Comparison of ENCODE assay signal across 32 cellular contexts in genomic region chr3:112583105-112583504, GRCh38. TPM values are rescaled to one million over a fixed set of nuclear protein-coding genes. Genes with fewer than 3 reads are reported as not detected.
"Had no signal": no experiment of that assay in that cellular context is flagged by ENCODE, and none has a peak within 500 bp of the region (broad histone marks: within the 10 kb centered on the region; RNA-seq: fewer than 3 reads in every experiment).

No MANE protein-coding gene starts in this region.

- DNase-seq: activated CD4-positive, alpha-beta memory T cell treated with anti-CD3 and anti-CD28 coated beads for 36 hours; activated CD4-positive, alpha-beta T cell treated with anti-CD3 and anti-CD28 coated beads for 36 hours; activated CD4-positive, alpha-beta T cell treated with anti-CD3 and anti-CD28 coated beads, Interleukin-2, amount 10 ng/mL, durations not matched to agents 24 days and 14 days; activated CD4-positive, CD25-positive, alpha-beta regulatory T cell; activated CD4-positive, CD25-positive, alpha-beta regulatory T cell treated with anti-CD3 and anti-CD28 coated beads, Interleukin-2, amount 50 U/mL, for 72 hours; activated CD8-positive, alpha-beta memory T cell treated with anti-CD3 and anti-CD28 coated beads, Interleukin-2, amount 10 ng/mL, durations not matched to agents 7 days and 5 days; activated CD8-positive, alpha-beta memory T cell treated with anti-CD3 and anti-CD28 coated beads, Interleukin-2, amount 50 U/mL, for 4 hours; activated CD8-positive, alpha-beta T cell treated with anti-CD3 and anti-CD28 coated beads, Interleukin-2, amount 10 ng/mL, durations not matched to agents 7 days and 5 days; activated effector memory CD4-positive, alpha-beta T cell treated with anti-CD3 and anti-CD28 coated beads, Interleukin-2, amount 50 U/mL, for 16 hours; activated naive CD4-positive, alpha-beta T cell treated with anti-CD3 and anti-CD28 coated beads for 36 hours; activated naive CD8-positive, alpha-beta T cell treated with anti-CD3 and anti-CD28 coated beads for 36 hours; activated naive CD8-positive, alpha-beta T cell treated with anti-CD3 and anti-CD28 coated beads, Interleukin-2, amount 50 U/mL, for 24 hours; activated T-cell treated with anti-CD3 and anti-CD28 coated beads, Interleukin-2, amount 50 U/mL, for 1 hour; activated T-cell treated with anti-CD3 and anti-CD28 coated beads, Interleukin-2, amount 50 U/mL, for 48 hours; adrenal gland; amygdala; aorta; body of pancreas; central memory CD4-positive, alpha-beta T cell; cerebellar nuclear complex; colonic mucosa; effector CD8-positive, alpha-beta T cell; esophagus squamous epithelium; foreskin melanocyte; head of caudate nucleus; hippocampal formation had no signal

- FAIRE-seq: endothelial cell of umbilical vein had no signal

- H3K27me3 ChIP-seq: adrenal gland, body of pancreas, cardiac muscle cell, colonic mucosa, esophagus squamous epithelium, gastroesophageal sphincter had no signal

- H3K4me3 ChIP-seq: adrenal gland, body of pancreas, cardiac muscle cell, colonic mucosa, esophagus squamous epithelium, gastroesophageal sphincter had no signal

- H3K36me3 ChIP-seq: colonic mucosa had no signal

- H3K27ac ChIP-seq: adrenal gland, body of pancreas, cardiac muscle cell, colonic mucosa, epithelial cell of prostate, esophagus squamous epithelium, gastroesophageal sphincter had no signal

- H3K4me1 ChIP-seq: adrenal gland, body of pancreas, colonic mucosa had no signal

- ATAC-seq: activated CD8-positive, alpha-beta T cell treated with anti-CD3 and anti-CD28 coated beads, Interleukin-2, amount 10 ng/mL, durations not matched to agents 7 days and 5 days; activated naive CD8-positive, alpha-beta T cell treated with anti-CD3 and anti-CD28 coated beads, Interleukin-2, amount 50 U/mL, for 24 hours; body of pancreas; gastroesophageal sphincter had no signal

- H3K9me3 ChIP-seq: adrenal gland, body of pancreas, colonic mucosa, esophagus squamous epithelium, gastroesophageal sphincter had no signal

RNA-seq across cellular contexts. Expression of gene CCDC80, which starts 57.8 kb away (rescaled TPM):
- total RNA-seq: activated CD4-positive, alpha-beta memory T cell treated with anti-CD3 and anti-CD28 coated beads for 36 hours; activated CD4-positive, alpha-beta T cell treated with anti-CD3 and anti-CD28 coated beads for 36 hours; activated CD4-positive, alpha-beta T cell treated with anti-CD3 and anti-CD28 coated beads, Interleukin-2, amount 10 ng/mL, durations not matched to agents 24 days and 14 days; activated CD8-positive, alpha-beta memory T cell treated with anti-CD3 and anti-CD28 coated beads for 36 hours; activated CD8-positive, alpha-beta T cell treated with anti-CD3 and anti-CD28 coated beads, Interleukin-2, amount 10 ng/mL, durations not matched to agents 7 days and 5 days; activated naive CD4-positive, alpha-beta T cell treated with anti-CD3 and anti-CD28 coated beads for 36 hours; activated naive CD8-positive, alpha-beta T cell treated with anti-CD3 and anti-CD28 coated beads for 36 hours; activated T-helper 2 cell treated with anti-CD3 and anti-CD28 coated beads, Interferon-gamma antibody, Interleukin-2, Interleukin-4, amounts not matched to agents 10 μg/mL and 5 μg/mL and 100 μg/mL, durations not matched to agents 14 hours and 24 hours and 36 hours had no signal
